Comparison of ENCODE assay signal across 1 cellular context in genomic region chr10:44697096-44697495, GRCh38.
TF ChIP-seq lines count a peak whose summit lies in the region.

No MANE protein-coding gene starts in this region.

TF ChIP-seq in SK-N-SH, 30 proteins besides CTCF, POLR2A, EP300 and RAD21 (continued from another document):
- TF ChIP-seq USF1 (IDR thresholded peaks at IDR 0.05; ENCODE audit: borderline replicate concordance, low read depth) (no peak), RFX5 (IDR thresholded peaks at IDR 0.05; ENCODE audit: low read length) (no peak), GABPA (IDR thresholded peaks at IDR 0.05; ENCODE audit: low read depth) (no peak), TEAD4 (IDR thresholded peaks at IDR 0.05; ENCODE audit: borderline replicate concordance, insufficient read depth) (no peak), RCOR1 (IDR thresholded peaks at IDR 0.05; ENCODE audit: low read length) (no peak), FOSL2 (IDR thresholded peaks at IDR 0.05; ENCODE audit: borderline replicate concordance, low read depth) (no peak), SMC3 (IDR thresholded peaks at IDR 0.05; ENCODE audit: low read depth, low read length) (no peak), GATA2 (CRISPR knock-in tag; IDR thresholded peaks at IDR 0.05) (no peak)
